ENCODE assay signal across 1 cellular context in the genomic region with DNA sequence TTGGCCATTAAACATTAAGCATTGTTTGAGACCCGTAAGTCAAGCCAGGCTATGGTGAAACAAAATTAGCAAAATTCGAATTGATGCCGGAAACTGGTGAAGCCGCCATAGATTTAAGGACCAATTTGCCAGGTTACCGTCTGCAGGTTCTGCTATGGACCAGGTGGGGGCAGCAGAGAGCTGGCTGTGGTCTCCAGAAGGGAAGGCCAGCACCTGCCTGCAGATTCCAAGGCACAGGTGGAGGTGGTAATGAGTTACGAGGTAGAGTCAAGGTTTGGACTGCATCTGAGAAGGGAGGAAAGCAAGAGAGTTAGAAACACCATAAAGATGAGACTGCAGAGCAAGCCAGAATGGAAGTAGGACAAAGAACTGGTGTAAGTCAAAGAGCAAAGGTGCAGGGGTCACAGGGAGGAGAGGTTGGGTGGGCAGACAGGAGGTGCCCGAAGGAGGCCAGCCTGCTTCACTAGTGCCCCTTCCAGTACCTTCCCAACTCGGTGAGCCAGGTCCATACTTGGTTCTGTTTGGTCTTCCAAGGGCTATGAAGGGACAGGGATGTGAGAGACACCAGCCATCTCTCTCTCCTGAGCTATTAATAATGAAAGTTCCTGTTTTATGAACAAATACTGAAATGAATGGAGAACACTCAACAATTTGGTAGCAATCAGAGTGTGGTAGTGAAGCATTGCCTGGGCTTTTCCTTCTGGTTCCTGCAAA.
TF ChIP-seq lines count a peak whose summit lies in the region.

No MANE protein-coding gene starts in this region.

TF ChIP-seq in WTC11, 78 proteins besides CTCF, POLR2A, EP300 and RAD21 (continued from another document):
- TF ChIP-seq, protein P1, sequence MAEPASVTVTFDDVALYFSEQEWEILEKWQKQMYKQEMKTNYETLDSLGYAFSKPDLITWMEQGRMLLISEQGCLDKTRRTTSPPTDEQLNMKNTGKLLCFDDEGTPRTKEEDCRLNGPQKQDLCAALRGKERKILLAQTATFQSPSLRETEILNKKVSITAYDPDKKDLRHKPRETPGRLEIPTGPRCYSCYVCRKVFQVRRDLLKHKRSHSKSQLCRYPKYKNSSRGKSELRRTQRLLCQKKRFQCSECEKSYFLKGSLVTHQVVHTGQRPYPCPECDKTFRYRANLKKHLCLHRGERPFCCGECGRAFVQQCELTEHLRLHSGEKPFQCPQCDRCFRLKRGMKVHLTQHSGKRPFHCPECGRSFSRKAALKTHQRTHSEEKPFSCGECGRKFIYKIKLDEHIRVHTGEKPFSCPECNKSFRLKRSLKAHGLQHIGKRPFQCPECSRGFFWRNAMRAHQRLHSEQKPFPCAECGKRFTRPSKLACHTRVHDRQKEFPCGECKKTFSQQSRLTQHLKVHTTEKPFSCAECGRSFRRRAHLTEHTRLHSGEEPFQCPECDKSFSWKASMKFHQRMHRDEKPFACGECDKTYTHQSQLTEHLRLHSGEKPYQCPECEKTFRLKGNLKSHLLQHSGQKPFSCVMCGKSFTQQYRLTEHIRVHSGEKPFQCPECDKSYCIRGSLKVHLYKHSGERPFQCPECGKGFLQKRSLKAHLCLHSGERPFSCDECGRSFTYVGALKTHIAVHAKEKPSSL (CRISPR knock-in tag; conservative IDR thresholded peaks at IDR 0.05), result no peak
- TF ChIP-seq, protein P2, sequence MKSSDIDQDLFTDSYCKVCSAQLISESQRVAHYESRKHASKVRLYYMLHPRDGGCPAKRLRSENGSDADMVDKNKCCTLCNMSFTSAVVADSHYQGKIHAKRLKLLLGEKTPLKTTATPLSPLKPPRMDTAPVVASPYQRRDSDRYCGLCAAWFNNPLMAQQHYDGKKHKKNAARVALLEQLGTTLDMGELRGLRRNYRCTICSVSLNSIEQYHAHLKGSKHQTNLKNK (CRISPR knock-in tag; IDR thresholded peaks at IDR 0.05), result no peak
- TF ChIP-seq ETV6 (CRISPR knock-in tag; IDR thresholded peaks at IDR 0.05) (no peak; the same call in 1 of the 2 replicates), GABPB1 (CRISPR knock-in tag; IDR thresholded peaks at IDR 0.05) (no peak), ZNF219 (CRISPR knock-in tag; IDR thresholded peaks at IDR 0.05; ENCODE audit: borderline replicate concordance) (no peak), ZNF671 (CRISPR knock-in tag; IDR thresholded peaks at IDR 0.05) (no peak)
